ENCODE assay signal across 15 cellular contexts in genomic region chr20:48797850-48798747, GRCh38. TPM values are rescaled to one million over a fixed set of nuclear protein-coding genes. Genes with fewer than 3 reads are reported as not detected.
DNase-seq lines count a peak whose midpoint lies in the region; ATAC-seq and TF ChIP-seq lines count a peak whose summit lies in the region.
"Had no signal": no experiment of that assay in that cellular context is flagged by ENCODE, and none has a peak within 500 bp of the region (broad histone marks: within the 10 kb centered on the region; RNA-seq: fewer than 3 reads in every experiment).

No MANE protein-coding gene starts in this region.

- peaks cover 42% of the 10 kb centered on the region for H3K4me1 Mint-ChIP-seq in GM23338
- peaks cover 38% of the 10 kb centered on the region for H3K4me1 Mint-ChIP-seq in WTC11
- H3K4me1 Mint-ChIP-seq in endodermal cell = peaks cover 48% of the 10 kb centered on the region

- POLR2A ChIA-PET in WTC11 (lab: Charles Lee) = interaction anchor here (1.0 kb wide), 1 partner anchor 27 kb away, joined by 3 read pairs; no protein-coding TSS in a partner anchor

- peak overlapping the region; percentile 56; the same call in 1 of the 2 replicates for H2AFZ ChIP-seq in GM23338

- H3K27ac ChIP-seq in GM23338 (ENCODE audit: low read depth) (0 out of 2 replicates have a peak overlapping the region, but pooled peaks have one; percentile 55), endodermal cell (ENCODE audit: low read depth, low read length) (peak overlapping the region; percentile 92), sigmoid colon (peak overlapping the region in 1 of 4 donors; percentile 36)
- H3K27ac ChIP-seq: C4-2B, RWPE1, testis had no signal

- TF ChIP-seq POLR2A in sigmoid colon (IDR thresholded peaks at IDR 0.05) = no peak

- CTCF ChIA-PET in WTC11 (lab: Charles Lee) = interaction anchor here (1.0 to 2.7 kb wide), 6 partner anchors 28 to 141 kb away, joined by 3 to 23 read pairs (median 6); no protein-coding TSS in a partner anchor

- WGBS in endodermal cell (ENCODE audit: insufficient coverage in 1 of 2, insufficient read length in 1 of 2), 2 experiments = 65 to 73% methylated on average over 11 of the region's 11 CpGs
- WGBS in sigmoid colon, 2 donors = 79 to 83% methylated on average over 11 of the region's 11 CpGs

- peaks cover 8% of the 10 kb centered on the region for H3K27me3 Mint-ChIP-seq in GM23338 (ENCODE audit: insufficient read depth, low read depth, poor library complexity)
- H3K27me3 Mint-ChIP-seq in WTC11 (ENCODE audit: low read depth) = no peaks in the 10 kb centered on the region
- no peaks in the 10 kb centered on the region for H3K27me3 Mint-ChIP-seq in endodermal cell (ENCODE audit: insufficient read depth)

- DNase-seq in GM23338 (ENCODE audit: low spot score) (no peak), WTC11 (ENCODE audit: low spot score) (no peak), endodermal cell (peak; percentile 58), sigmoid colon (peak; percentile 45), OCI-M2 (lab: John Stamatoyannopoulos, UW; ENCODE audit: unreplicated experiment) (no peak)
- DNase-seq: activated CD4-positive, alpha-beta T cell treated with anti-CD3 and anti-CD28 coated beads for 4 hours; NCI-H1930; NCI-H748 treated with DMSO at 0.1 percent for 48 hours had no signal

- intact Hi-C loops in sigmoid colon (cut with DNase I) = no loop called here

- ATAC-seq in GM23338 = no peak; the same call in 2 of the 3 replicates
- ATAC-seq in WTC11 = peak; percentile 20
- ATAC-seq in HG02763 (IDR thresholded peaks at IDR 0.05; ENCODE audit: unreplicated experiment) = no peak
- ATAC-seq in HG02678 (IDR thresholded peaks at IDR 0.05; ENCODE audit: unreplicated experiment) = no peak

- H3K9me2 ChIP-seq in GM23338 (ENCODE audit: insufficient read depth) = no peaks in the 10 kb centered on the region

- no peaks in the 10 kb centered on the region for H3K36me3 ChIP-seq in GM23338 (ENCODE audit: insufficient read depth)
- no peaks in the 10 kb centered on the region for H3K36me3 ChIP-seq in endodermal cell (ENCODE audit: control insufficient read depth, insufficient read depth, low read length)
- H3K36me3 ChIP-seq in sigmoid colon = no peaks in the 10 kb centered on the region

- TF ChIP-seq CTCF in GM23338 (conservative IDR thresholded peaks at IDR 0.05; ENCODE audit: low read depth in 2 of 2) (no peak), WTC11 (IDR thresholded peaks at IDR 0.05) (no peak), endodermal cell (conservative IDR thresholded peaks at IDR 0.05) (no peak), sigmoid colon (IDR thresholded peaks at IDR 0.05) (no peak)

- H3K36me3 Mint-ChIP-seq in GM23338 (ENCODE audit: low read depth) (no peaks in the 10 kb centered on the region), WTC11 (no peaks in the 10 kb centered on the region), endodermal cell (ENCODE audit: low read depth) (peaks cover 5% of the 10 kb centered on the region)

- H4K20me1 ChIP-seq in GM23338 (replicated peaks; ENCODE audit: insufficient read depth) = no peaks in the 10 kb centered on the region

- H3K4me3 ChIP-seq in GM23338 (no peak overlapping the region), endodermal cell (ENCODE audit: low read length) (no peak overlapping the region), sigmoid colon (no peak overlapping the region)
- H3K4me3 ChIP-seq: testis had no signal

- no peak for TF ChIP-seq EP300 in sigmoid colon (IDR thresholded peaks at IDR 0.05)

- H3K9me3 ChIP-seq in endodermal cell (ENCODE audit: control insufficient read depth, low read length) (no peaks in the 10 kb centered on the region), sigmoid colon (no peaks in the 10 kb centered on the region)
- H3K9me3 ChIP-seq: testis had no signal

- no peak overlapping the region for H3K4me2 ChIP-seq in GM23338

- no peaks in the 10 kb centered on the region for H3K9me3 Mint-ChIP-seq in GM23338
- peaks cover 6% of the 10 kb centered on the region; the same call in 1 of the 2 replicates for H3K9me3 Mint-ChIP-seq in WTC11
- no peaks in the 10 kb centered on the region for H3K9me3 Mint-ChIP-seq in endodermal cell
- H3K9me3 Mint-ChIP-seq: T-helper 1 cell treated with Interleukin-12 subunit alpha and Interleukin-12 subunit beta and Interleukin-4 antibody, amounts not matched to agents 30 μg/mL and 1 μg/mL, for 36 hours had no signal

- H3K9ac ChIP-seq in endodermal cell (ENCODE audit: extremely low read depth, low read length, poor library complexity, severe bottlenecking) = no peak overlapping the region

- H3K27me3 ChIP-seq in GM23338 (ENCODE audit: insufficient read depth) (no peaks in the 10 kb centered on the region), endodermal cell (ENCODE audit: control insufficient read depth, insufficient read depth, low read length, poor library complexity, severe bottlenecking) (no peaks in the 10 kb centered on the region), sigmoid colon (no peaks in the 10 kb centered on the region)
- H3K27me3 ChIP-seq: testis had no signal

- H3K27ac Mint-ChIP-seq in GM23338 (no peak overlapping the region; the same call in 1 of the 2 replicates), WTC11 (peak overlapping the region; percentile 87), endodermal cell (peak overlapping the region; percentile 92)
- H3K27ac Mint-ChIP-seq: progenitor cell of endocrine pancreas; T-helper 1 cell treated with Interleukin-12 subunit alpha and Interleukin-12 subunit beta and Interleukin-4 antibody, amounts not matched to agents 30 μg/mL and 1 μg/mL, for 36 hours had no signal

- no peak overlapping the region; the same call in 2 of the 3 replicates for H3K4me3 Mint-ChIP-seq in GM23338
- H3K4me3 Mint-ChIP-seq in WTC11 = peak overlapping the region; percentile 44; the same call in 1 of the 2 replicates
- H3K4me3 Mint-ChIP-seq in endodermal cell = no peak overlapping the region
- H3K4me3 Mint-ChIP-seq: T-helper 1 cell treated with Interleukin-12 subunit alpha and Interleukin-12 subunit beta and Interleukin-4 antibody, amounts not matched to agents 30 μg/mL and 1 μg/mL, for 36 hours had no signal

- H3K79me2 ChIP-seq in GM23338 (replicated peaks; ENCODE audit: insufficient read depth) = no peaks in the 10 kb centered on the region

- H3F3A ChIP-seq in GM23338 (replicated peaks; ENCODE audit: low read depth) = no peaks in the 10 kb centered on the region

- H3K4me1 ChIP-seq in GM23338 (ENCODE audit: insufficient read depth) (peaks cover 21% of the 10 kb centered on the region), endodermal cell (ENCODE audit: control insufficient read depth, insufficient read depth, low read length) (peaks cover 24% of the 10 kb centered on the region), sigmoid colon (peaks cover 0 to 4% (median 2%) of the 10 kb centered on the region in 4 donors)
- H3K4me1 ChIP-seq: testis had no signal

TF ChIP-seq in WTC11, 78 proteins besides CTCF, POLR2A, EP300 and RAD21 (continues in another document):
- TF ChIP-seq ZNF423 (CRISPR knock-in tag; IDR thresholded peaks at IDR 0.05) (no peak), MYBL2 (CRISPR knock-in tag; IDR thresholded peaks at IDR 0.05) (no peak), E2F4 (CRISPR knock-in tag; IDR thresholded peaks at IDR 0.05; ENCODE audit: borderline replicate concordance, low read depth) (no peak), GTF2I (CRISPR knock-in tag; conservative IDR thresholded peaks at IDR 0.05) (no peak), FOXK1 (CRISPR knock-in tag; IDR thresholded peaks at IDR 0.05) (no peak), ATF6 (CRISPR knock-in tag; IDR thresholded peaks at IDR 0.05) (no peak), NFATC4 (CRISPR knock-in tag; IDR thresholded peaks at IDR 0.05) (no peak), ETV6 (CRISPR knock-in tag; IDR thresholded peaks at IDR 0.05) (no peak), ATF1 (CRISPR knock-in tag; IDR thresholded peaks at IDR 0.05) (no peak), ZNF232 (CRISPR knock-in tag; IDR thresholded peaks at IDR 0.05) (no peak), JAZF1 (CRISPR knock-in tag; IDR thresholded peaks at IDR 0.05) (no peak)
- TF ChIP-seq, protein P1, sequence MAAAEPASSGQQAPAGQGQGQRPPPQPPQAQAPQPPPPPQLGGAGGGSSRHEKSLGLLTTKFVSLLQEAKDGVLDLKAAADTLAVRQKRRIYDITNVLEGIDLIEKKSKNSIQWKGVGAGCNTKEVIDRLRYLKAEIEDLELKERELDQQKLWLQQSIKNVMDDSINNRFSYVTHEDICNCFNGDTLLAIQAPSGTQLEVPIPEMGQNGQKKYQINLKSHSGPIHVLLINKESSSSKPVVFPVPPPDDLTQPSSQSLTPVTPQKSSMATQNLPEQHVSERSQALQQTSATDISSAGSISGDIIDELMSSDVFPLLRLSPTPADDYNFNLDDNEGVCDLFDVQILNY (CRISPR knock-in tag; IDR thresholded peaks at IDR 0.05) = no peak

RNA-seq across cellular contexts. Expression of gene PREX1, which starts 29.7 kb away (rescaled TPM):
- total RNA-seq in GM23338 (2014; rRNA removed; shearing (Covaris generic)) = 7.8 and 10.3 TPM in 2 replicates
- polyA plus RNA-seq in GM23338 (2016; fragmentation: Nextera tagmentation; extraction: Ambion mirVana) = 2.4 and 2.6 TPM in 2 replicates
- total RNA-seq in WTC11 (2021) = 14.2 to 17.3 TPM (median 15.5 TPM) in 3 replicates
- 10 to 100 TPM; 65.3 to 70.5 TPM for total RNA-seq in endodermal cell
- polyA plus RNA-seq in endodermal cell (2013, experiment 1 of 2) = 74.2 TPM
- polyA plus RNA-seq in endodermal cell (2013, experiment 2 of 2) = 71.0 TPM
- 10 to 100 TPM; 12.8 to 21.0 (median 17.3) TPM for total RNA-seq in sigmoid colon
- 10 to 100 TPM in 1 of 3 donors, 1 to 10 TPM in 2; 5.4 to 22.9 (median 6.7) TPM for polyA plus RNA-seq in sigmoid colon

Comparison
In these comparisons a context has a peak if more than half of its experiments do, and no peak if none do; other contexts are left out.
1. DNase-seq: peak in endodermal cell (single experiment) and sigmoid colon (single experiment); none in GM23338 (single experiment), WTC11 (single experiment) and OCI-M2 (single experiment).